8 cellular contexts compared by ENCODE assay signal in genomic region chr19:30784850-30785459, GRCh38.
A peak's percentile ranks its signal among the peaks of the same experiment; 100 is the strongest.
DNase-seq lines count a peak whose midpoint lies in the region; ATAC-seq, FAIRE-seq and TF ChIP-seq lines count a peak whose summit lies in the region.

No MANE protein-coding gene starts in this region.

- POLR2A ChIA-PET in IMR-90 (lab: Charles Lee; ENCODE audit: unreplicated experiment), result no interaction called here
- POLR2A ChIA-PET in GM12878 (lab: Charles Lee), result no interaction called here

- TF ChIP-seq RAD21 in IMR-90 (IDR thresholded peaks at IDR 0.05; ENCODE audit: low read length) (peak; percentile 72), GM12878 (IDR thresholded peaks at IDR 0.05; ENCODE audit: insufficient read depth, low read depth, low read length) (peak; percentile 42)

- H2BK5ac ChIP-seq in IMR-90 (ENCODE audit: low read depth, low read length, poor library complexity, severe bottlenecking), result no peak overlapping the region

- H2BK20ac ChIP-seq in IMR-90 (ENCODE audit: low read depth, low read length), result no peak overlapping the region

- intact Hi-C loops in IMR-90 (cut with micrococcal nuclease) (no loop called here), GM12878 (cut with micrococcal nuclease; ENCODE audit: unreplicated experiment) (no loop called here)

- no peaks in the 10 kb centered on the region for H3K79me2 ChIP-seq in GM12878 (ENCODE audit: control insufficient read depth, insufficient read depth, low read length)

- H2BK120ac ChIP-seq in IMR-90 (ENCODE audit: low read depth, low read length), result no peak overlapping the region

- H3K4me3 ChIP-seq in IMR-90 (ENCODE audit: insufficient read depth, low read depth, low read length) (no peak overlapping the region), GM12878 (no peak overlapping the region)

- H3K9ac ChIP-seq in IMR-90 (ENCODE audit: low read depth, low read length) (no peak overlapping the region), GM12878 (ENCODE audit: control insufficient read depth, insufficient read depth, low read length) (no peak overlapping the region)

- TF ChIP-seq POLR2A in IMR-90 (IDR thresholded peaks at IDR 0.05; ENCODE audit: low read depth, low read length) (no peak), GM12878 (IDR thresholded peaks at IDR 0.05; ENCODE audit: low read depth, low read length) (no peak)

- ATAC-seq in IMR-90 (ENCODE audit: low read depth) (peak; percentile 67), GM12878 (no peak), HG03469 (IDR thresholded peaks at IDR 0.05; ENCODE audit: unreplicated experiment) (no peak), HG02852 (IDR thresholded peaks at IDR 0.05; ENCODE audit: unreplicated experiment) (no peak)

- H3K23ac ChIP-seq in IMR-90 (ENCODE audit: low read depth, low read length), result no peak overlapping the region

- no peak overlapping the region for H3K14ac ChIP-seq in IMR-90 (replicated peaks; ENCODE audit: low read depth, low read length)

- in situ Hi-C loops in IMR-90 (cut with MboI; ENCODE audit: low sequenced_read_pairs) (no loop called here), GM12878 (cut with MboI) (no loop called here)

- H4K20me1 ChIP-seq in IMR-90 (ENCODE audit: insufficient read depth, low read length), result no peaks in the 10 kb centered on the region
- H4K20me1 ChIP-seq in GM12878 (ENCODE audit: control insufficient read depth, insufficient read depth), result no peaks in the 10 kb centered on the region

- H3K9me3 ChIP-seq in IMR-90 (ENCODE audit: control insufficient read depth, insufficient read depth, low read length) (no peaks in the 10 kb centered on the region), GM12878 (replicated peaks; ENCODE audit: control insufficient read depth, insufficient read depth, low read length) (no peaks in the 10 kb centered on the region)

- H3K4me2 ChIP-seq in IMR-90 (ENCODE audit: low read depth, low read length) (no peak overlapping the region), GM12878 (ENCODE audit: control insufficient read depth, insufficient read depth) (no peak overlapping the region)

- H4K91ac ChIP-seq in IMR-90 (ENCODE audit: insufficient read depth, low read depth, low read length), result no peak overlapping the region

- RAD21 ChIA-PET in GM12878 (lab: Charles Lee; ENCODE audit: unreplicated experiment), result interaction anchor here (0.7 kb wide), 1 partner anchor 102 kb away, joined by 3 read pairs; no protein-coding TSS in a partner anchor

- H2BK15ac ChIP-seq in IMR-90 (ENCODE audit: low read depth, low read length), result no peak overlapping the region

- no peak overlapping the region for H4K5ac ChIP-seq in IMR-90 (ENCODE audit: low read depth, low read length)

- H3K18ac ChIP-seq in IMR-90 (ENCODE audit: low read depth, low read length), result no peak overlapping the region

- H2AK9ac ChIP-seq in IMR-90 (replicated peaks; ENCODE audit: low read depth, low read length, poor library complexity), result no peak overlapping the region

- no peaks in the 10 kb centered on the region for H3K9me1 ChIP-seq in IMR-90 (ENCODE audit: insufficient read depth, low read length)

- FAIRE-seq in GM12878 (lab: Jason Lieb, UNC), result no peak

- no TSS peak for BruUV-seq in IMR-90 (replicated peaks; lab: Mats Ljungman, UMichigan)
- BruUV-seq in GM12878 (replicated peaks; lab: Mats Ljungman, UMichigan), result no TSS peak

- dilution Hi-C loops in IMR-90 (cut with HindIII; ENCODE audit: low sequenced_read_pairs, unreplicated experiment), result no loop called here

- 0% methylated on average over 1 of the region's 12 CpGs; no CpG with 5 or more reads in 1 of the 2 experiments for WGBS in IMR-90 (ENCODE audit: extremely low coverage in 2 of 2, insufficient read length in 1 of 2), 2 experiments
- WGBS in GM12878 (ENCODE audit: insufficient coverage, insufficient replicate concordance, low lambda C conversion rate, missing lambda C conversion rate), result 14% methylated on average over 12 of the region's 12 CpGs

- no peak overlapping the region for H3K4ac ChIP-seq in IMR-90 (ENCODE audit: low read depth, low read length)

- H3K27me3 ChIP-seq in IMR-90 (ENCODE audit: control insufficient read depth, insufficient read depth, low read length) (no peaks in the 10 kb centered on the region), GM12878 (replicated peaks in 1 of 2; ENCODE audit: control insufficient read depth in 2 of 2, insufficient read depth in 2 of 2, low read length in 1 of 2) (no peaks in the 10 kb centered on the region)

- H2AFZ ChIP-seq in IMR-90 (replicated peaks; ENCODE audit: low read length, poor library complexity) (no peak overlapping the region), GM12878 (ENCODE audit: control insufficient read depth, low read depth, low read length) (no peak overlapping the region)

- TF ChIP-seq CTCF in IMR-90 (conservative IDR thresholded peaks at IDR 0.05; ENCODE audit: low read depth, low read length) (peak; percentile 58), GM12878 (IDR thresholded peaks at IDR 0.05 in 2 of 3, conservative IDR thresholded peaks at IDR 0.05 in 1 of 3; ENCODE audit: control insufficient read depth in 2 of 3, extremely low read depth in 1 of 3, insufficient read depth in 1 of 3, low read depth in 3 of 3, low read length in 3 of 3) (peak; percentile 28 to 44 (median 39); a peak in 5 of 6 replicates)

- H2AK5ac ChIP-seq in IMR-90 (ENCODE audit: low read depth, low read length), result no peak overlapping the region

- H3K4me1 ChIP-seq in IMR-90 (ENCODE audit: control insufficient read depth, insufficient read depth, low read length) (no peaks in the 10 kb centered on the region), GM12878 (ENCODE audit: control insufficient read depth, insufficient read depth, low read length) (no peaks in the 10 kb centered on the region)

- H3K36me3 ChIP-seq in IMR-90 (ENCODE audit: control insufficient read depth, insufficient read depth, low read length), result no peaks in the 10 kb centered on the region
- H3K36me3 ChIP-seq in GM12878 (ENCODE audit: control insufficient read depth in 2 of 2, insufficient read depth in 2 of 2, low read length in 1 of 2), result no peaks in the 10 kb centered on the region

- H4K8ac ChIP-seq in IMR-90 (ENCODE audit: low read depth in 2 of 2, low read length in 2 of 2), result no peak overlapping the region

- no peak overlapping the region for H3K27ac ChIP-seq in IMR-90 (ENCODE audit: insufficient read depth, low read length)
- H3K27ac ChIP-seq in GM12878 (ENCODE audit: control insufficient read depth, insufficient read depth), result no peak overlapping the region

- H3K79me1 ChIP-seq in IMR-90 (ENCODE audit: low read depth in 1 of 2, low read length in 2 of 2), result no peaks in the 10 kb centered on the region

- DNase-seq in COLO668 (lab: John Stamatoyannopoulos, UW; ENCODE audit: unreplicated experiment), result peak; percentile 29
- peak; percentile 26 for DNase-seq in IMR-90
- DNase-seq in T-helper 22 cell (ENCODE audit: low read depth), result peak; percentile 12
- DNase-seq in GM12878 (ENCODE audit: low read depth, low spot score), result no peak
- peak; percentile 26 for DNase-seq in kidney tubule cell (ENCODE audit: low spot score)
- DNase-seq in stimulated activated CD4-positive, alpha-beta T cell treated with anti-CD3 and anti-CD28 coated beads, TNF-alpha, amount 100 ng/mL, for 24 hours (ENCODE audit: low read depth in 3 of 3), result peak; percentile 26 to 51 (median 45)

- SMC1A ChIA-PET in GM12878 (lab: Charles Lee; ENCODE audit: uncharacterized antibody, unreplicated experiment), result no interaction called here

- TF ChIP-seq EP300 in GM12878 (IDR thresholded peaks at IDR 0.05; ENCODE audit: borderline replicate concordance in 1 of 2, control insufficient read depth in 1 of 2, low read depth in 2 of 2, low read length in 2 of 2), result no peak

- H3K56ac ChIP-seq in IMR-90 (ENCODE audit: extremely low read depth, insufficient read depth, low read length), result no peak overlapping the region

- CTCF ChIA-PET in IMR-90 (lab: Yijun Ruan, JAX) (interaction anchor here (0.6 to 1.0 kb wide), 3 partner anchors 15 to 1544 kb away, joined by 3 to 4 read pairs (median 3); no protein-coding TSS in a partner anchor), GM12878 (lab: Yijun Ruan, JAX) (interaction anchor here (1.0 to 1.9 kb wide), 2 partner anchors 10 to 1441 kb away, joined by 3 to 6 read pairs; no protein-coding TSS in a partner anchor)

TF ChIP-seq in IMR-90, 13 proteins besides CTCF, POLR2A, EP300 and RAD21:
- no peak for TF ChIP-seq FOS (IDR thresholded peaks at IDR 0.05; ENCODE audit: low read depth, low read length)
- no peak for TF ChIP-seq ELK1 (IDR thresholded peaks at IDR 0.05; ENCODE audit: borderline replicate concordance, low read depth, low read length)
- TF ChIP-seq SMC3 (IDR thresholded peaks at IDR 0.05; ENCODE audit: low read depth, low read length), result peak; percentile 58
TF ChIP-seq in IMR-90: peak in this region for 1.

TF ChIP-seq in GM12878, 131 proteins besides CTCF, POLR2A, EP300 and RAD21:
- TF ChIP-seq IRF3 (IDR thresholded peaks at IDR 0.05) (no peak), SMC3 (IDR thresholded peaks at IDR 0.05; ENCODE audit: borderline replicate concordance, low read length) (peak; percentile 40; the same call in 1 of the 2 replicates)
